1 cellular context compared by ENCODE assay signal in genomic region chr1:23743287-23744052, GRCh38.
A peak's percentile ranks its signal among the peaks of the same experiment; 100 is the strongest.
TF ChIP-seq lines count a peak whose summit lies in the region.

TSS of gene ELOA (plus strand) at chr1:23743471. CDS start at chr1:23743504, 33 bp downstream.

TF ChIP-seq in K562, 482 proteins besides CTCF, POLR2A, EP300 and RAD21 (continued from another document and continues in another):
- TF ChIP-seq, protein P1, sequence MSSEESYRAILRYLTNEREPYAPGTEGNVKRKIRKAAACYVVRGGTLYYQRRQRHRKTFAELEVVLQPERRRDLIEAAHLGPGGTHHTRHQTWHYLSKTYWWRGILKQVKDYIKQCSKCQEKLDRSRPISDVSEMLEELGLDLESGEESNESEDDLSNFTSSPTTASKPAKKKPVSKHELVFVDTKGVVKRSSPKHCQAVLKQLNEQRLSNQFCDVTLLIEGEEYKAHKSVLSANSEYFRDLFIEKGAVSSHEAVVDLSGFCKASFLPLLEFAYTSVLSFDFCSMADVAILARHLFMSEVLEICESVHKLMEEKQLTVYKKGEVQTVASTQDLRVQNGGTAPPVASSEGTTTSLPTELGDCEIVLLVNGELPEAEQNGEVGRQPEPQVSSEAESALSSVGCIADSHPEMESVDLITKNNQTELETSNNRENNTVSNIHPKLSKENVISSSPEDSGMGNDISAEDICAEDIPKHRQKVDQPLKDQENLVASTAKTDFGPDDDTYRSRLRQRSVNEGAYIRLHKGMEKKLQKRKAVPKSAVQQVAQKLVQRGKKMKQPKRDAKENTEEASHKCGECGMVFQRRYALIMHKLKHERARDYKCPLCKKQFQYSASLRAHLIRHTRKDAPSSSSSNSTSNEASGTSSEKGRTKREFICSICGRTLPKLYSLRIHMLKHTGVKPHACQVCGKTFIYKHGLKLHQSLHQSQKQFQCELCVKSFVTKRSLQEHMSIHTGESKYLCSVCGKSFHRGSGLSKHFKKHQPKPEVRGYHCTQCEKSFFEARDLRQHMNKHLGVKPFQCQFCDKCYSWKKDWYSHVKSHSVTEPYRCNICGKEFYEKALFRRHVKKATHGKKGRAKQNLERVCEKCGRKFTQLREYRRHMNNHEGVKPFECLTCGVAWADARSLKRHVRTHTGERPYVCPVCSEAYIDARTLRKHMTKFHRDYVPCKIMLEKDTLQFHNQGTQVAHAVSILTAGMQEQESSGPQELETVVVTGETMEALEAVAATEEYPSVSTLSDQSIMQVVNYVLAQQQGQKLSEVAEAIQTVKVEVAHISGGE (CRISPR knock-in tag; IDR thresholded peaks at IDR 0.05) = peak in 2 of 3 experiments; percentile 77 to 97; a peak in 4 of 6 replicates
- TF ChIP-seq KLF13 (tag; IDR thresholded peaks at IDR 0.05; ENCODE audit: borderline replicate concordance, low read depth) (0 out of 2 replicates have a peak, but pooled peaks have one; percentile 50), ZNF780A (CRISPR knock-in tag; IDR thresholded peaks at IDR 0.05) (0 out of 2 replicates have a peak, but pooled peaks have one; percentile 9), PCBP1 (IDR thresholded peaks at IDR 0.05; ENCODE audit: low read depth, low read length, poor library complexity, severe bottlenecking) (peak; percentile 83), FIP1L1 (IDR thresholded peaks at IDR 0.05; ENCODE audit: low read depth, low read length, poor library complexity, severe bottlenecking) (peak; percentile 91), FOXP1 (CRISPR knock-in tag; IDR thresholded peaks at IDR 0.05) (peak; percentile 73; the same call in 1 of the 2 replicates), SP2 (IDR thresholded peaks at IDR 0.05; ENCODE audit: extremely low read depth, low read depth, low read length, poor library complexity, severe bottlenecking) (no peak), TAF1 (IDR thresholded peaks at IDR 0.05; ENCODE audit: control insufficient read depth, extremely low read depth, insufficient read depth, low read length, severe bottlenecking) (peak; percentile 87), ZNF23 (CRISPR knock-in tag; IDR thresholded peaks at IDR 0.05) (no peak), TEAD1 (CRISPR knock-in tag; IDR thresholded peaks at IDR 0.05) (peak in 1 of 2 experiments; percentile 54; a peak in 2 of 4 replicates), THRA (IDR thresholded peaks at IDR 0.05) (no peak), GMEB1 (CRISPR knock-in tag; IDR thresholded peaks at IDR 0.05) (peak; percentile 76), ZNF121 (CRISPR knock-in tag; conservative IDR thresholded peaks at IDR 0.05) (no peak), ERF (CRISPR knock-in tag; IDR thresholded peaks at IDR 0.05) (0 out of 2 replicates have a peak, but pooled peaks have one; percentile 4), ZKSCAN3 (CRISPR knock-in tag; IDR thresholded peaks at IDR 0.05) (no peak), BRCA1 (IDR thresholded peaks at IDR 0.05) (no peak), BRCA1 (CRISPR knock-in tag; IDR thresholded peaks at IDR 0.05) (peak; percentile 64; the same call in 1 of the 2 replicates), GATAD2B (IDR thresholded peaks at IDR 0.05; ENCODE audit: borderline replicate concordance) (peak; percentile 96), HCFC1 (IDR thresholded peaks at IDR 0.05; ENCODE audit: low read depth, low read length) (peak; percentile 72), PHTF2 (CRISPR knock-in tag; IDR thresholded peaks at IDR 0.05) (no peak), NFRKB (IDR thresholded peaks at IDR 0.05; ENCODE audit: low read depth) (peak; percentile 58; the same call in 1 of the 2 replicates), CHCHD3 (CRISPR knock-in tag; IDR thresholded peaks at IDR 0.05) (0 out of 2 replicates have a peak, but pooled peaks have one; percentile 23), SOX6 (IDR thresholded peaks at IDR 0.05) (no peak), ZNF174 (CRISPR knock-in tag; IDR thresholded peaks at IDR 0.05) (no peak), NRF1 (conservative IDR thresholded peaks at IDR 0.05 in 1 of 2, IDR thresholded peaks at IDR 0.05 in 1 of 2) (peak; percentile 9 to 32; a peak in 2 of 4 replicates), BCLAF1 (IDR thresholded peaks at IDR 0.05; ENCODE audit: borderline replicate concordance in 1 of 2, control insufficient read depth in 1 of 2, low read depth in 2 of 2, low read length in 1 of 2) (no peak)
- TF ChIP-seq, protein P2, sequence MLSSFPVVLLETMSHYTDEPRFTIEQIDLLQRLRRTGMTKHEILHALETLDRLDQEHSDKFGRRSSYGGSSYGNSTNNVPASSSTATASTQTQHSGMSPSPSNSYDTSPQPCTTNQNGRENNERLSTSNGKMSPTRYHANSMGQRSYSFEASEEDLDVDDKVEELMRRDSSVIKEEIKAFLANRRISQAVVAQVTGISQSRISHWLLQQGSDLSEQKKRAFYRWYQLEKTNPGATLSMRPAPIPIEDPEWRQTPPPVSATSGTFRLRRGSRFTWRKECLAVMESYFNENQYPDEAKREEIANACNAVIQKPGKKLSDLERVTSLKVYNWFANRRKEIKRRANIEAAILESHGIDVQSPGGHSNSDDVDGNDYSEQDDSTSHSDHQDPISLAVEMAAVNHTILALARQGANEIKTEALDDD (IDR thresholded peaks at IDR 0.05) = no peak
- TF ChIP-seq, protein P3, sequence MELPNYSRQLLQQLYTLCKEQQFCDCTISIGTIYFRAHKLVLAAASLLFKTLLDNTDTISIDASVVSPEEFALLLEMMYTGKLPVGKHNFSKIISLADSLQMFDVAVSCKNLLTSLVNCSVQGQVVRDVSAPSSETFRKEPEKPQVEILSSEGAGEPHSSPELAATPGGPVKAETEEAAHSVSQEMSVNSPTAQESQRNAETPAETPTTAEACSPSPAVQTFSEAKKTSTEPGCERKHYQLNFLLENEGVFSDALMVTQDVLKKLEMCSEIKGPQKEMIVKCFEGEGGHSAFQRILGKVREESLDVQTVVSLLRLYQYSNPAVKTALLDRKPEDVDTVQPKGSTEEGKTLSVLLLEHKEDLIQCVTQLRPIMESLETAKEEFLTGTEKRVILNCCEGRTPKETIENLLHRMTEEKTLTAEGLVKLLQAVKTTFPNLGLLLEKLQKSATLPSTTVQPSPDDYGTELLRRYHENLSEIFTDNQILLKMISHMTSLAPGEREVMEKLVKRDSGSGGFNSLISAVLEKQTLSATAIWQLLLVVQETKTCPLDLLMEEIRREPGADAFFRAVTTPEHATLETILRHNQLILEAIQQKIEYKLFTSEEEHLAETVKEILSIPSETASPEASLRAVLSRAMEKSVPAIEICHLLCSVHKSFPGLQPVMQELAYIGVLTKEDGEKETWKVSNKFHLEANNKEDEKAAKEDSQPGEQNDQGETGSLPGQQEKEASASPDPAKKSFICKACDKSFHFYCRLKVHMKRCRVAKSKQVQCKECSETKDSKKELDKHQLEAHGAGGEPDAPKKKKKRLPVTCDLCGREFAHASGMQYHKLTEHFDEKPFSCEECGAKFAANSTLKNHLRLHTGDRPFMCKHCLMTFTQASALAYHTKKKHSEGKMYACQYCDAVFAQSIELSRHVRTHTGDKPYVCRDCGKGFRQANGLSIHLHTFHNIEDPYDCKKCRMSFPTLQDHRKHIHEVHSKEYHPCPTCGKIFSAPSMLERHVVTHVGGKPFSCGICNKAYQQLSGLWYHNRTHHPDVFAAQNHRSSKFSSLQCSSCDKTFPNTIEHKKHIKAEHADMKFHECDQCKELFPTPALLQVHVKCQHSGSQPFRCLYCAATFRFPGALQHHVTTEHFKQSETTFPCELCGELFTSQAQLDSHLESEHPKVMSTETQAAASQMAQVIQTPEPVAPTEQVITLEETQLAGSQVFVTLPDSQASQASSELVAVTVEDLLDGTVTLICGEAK (IDR thresholded peaks at IDR 0.05) = peak; percentile 91
- TF ChIP-seq, protein P3 (CRISPR knock-in tag; IDR thresholded peaks at IDR 0.05) = no peak
- TF ChIP-seq, protein P4, sequence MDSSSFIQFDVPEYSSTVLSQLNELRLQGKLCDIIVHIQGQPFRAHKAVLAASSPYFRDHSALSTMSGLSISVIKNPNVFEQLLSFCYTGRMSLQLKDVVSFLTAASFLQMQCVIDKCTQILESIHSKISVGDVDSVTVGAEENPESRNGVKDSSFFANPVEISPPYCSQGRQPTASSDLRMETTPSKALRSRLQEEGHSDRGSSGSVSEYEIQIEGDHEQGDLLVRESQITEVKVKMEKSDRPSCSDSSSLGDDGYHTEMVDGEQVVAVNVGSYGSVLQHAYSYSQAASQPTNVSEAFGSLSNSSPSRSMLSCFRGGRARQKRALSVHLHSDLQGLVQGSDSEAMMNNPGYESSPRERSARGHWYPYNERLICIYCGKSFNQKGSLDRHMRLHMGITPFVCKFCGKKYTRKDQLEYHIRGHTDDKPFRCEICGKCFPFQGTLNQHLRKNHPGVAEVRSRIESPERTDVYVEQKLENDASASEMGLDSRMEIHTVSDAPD (CRISPR knock-in tag; IDR thresholded peaks at IDR 0.05) = no peak
